ENCODE assay signal across 12 cellular contexts in genomic region chr10:12960431-12960898, GRCh38. TPM values are rescaled to one million over a fixed set of nuclear protein-coding genes. Genes with fewer than 3 reads are reported as not detected.
A peak's percentile ranks its signal among the peaks of the same experiment; 100 is the strongest.
DNase-seq lines count a peak whose midpoint lies in the region; ATAC-seq and TF ChIP-seq lines count a peak whose summit lies in the region.
"Had no signal": no experiment of that assay in that cellular context is flagged by ENCODE, and none has a peak within 500 bp of the region (broad histone marks: within the 10 kb centered on the region; RNA-seq: fewer than 3 reads in every experiment).

No MANE protein-coding gene starts in this region.

- H3K4me1 ChIP-seq in esophagus (ENCODE audit: control insufficient read depth in 2 of 2, insufficient read depth in 2 of 2, low read length in 1 of 2): peaks cover 0 to 6% of the 10 kb centered on the region in 2 donors
- H3K4me1 ChIP-seq in right lobe of liver: peaks cover 0 to 11% (median 4%) of the 10 kb centered on the region in 4 donors
- H3K4me1 ChIP-seq in skeletal muscle satellite cell (ENCODE audit: control insufficient read depth, insufficient read depth, low read length): peaks cover 9% of the 10 kb centered on the region

- H3K9ac ChIP-seq in skeletal muscle satellite cell (ENCODE audit: low read depth, low read length): no peak overlapping the region

- H3K4me3 ChIP-seq in esophagus (ENCODE audit: low read depth in 1 of 2, low read length in 2 of 2) (peak overlapping the region; percentile 2 to 6), right lobe of liver (no peak overlapping the region), skeletal muscle satellite cell (ENCODE audit: low read length) (peak overlapping the region; percentile 23)

- no peaks in the 10 kb centered on the region for H3K9me3 Mint-ChIP-seq in activated T-helper 2 cell treated with anti-CD3 and anti-CD28 coated beads, Interferon-gamma antibody, Interleukin-2, Interleukin-4, amounts not matched to agents 10 μg/mL and 5 μg/mL and 100 μg/mL, durations not matched to agents 14 hours and 24 hours and 36 hours

- H3K27me3 Mint-ChIP-seq in activated T-helper 2 cell treated with anti-CD3 and anti-CD28 coated beads, Interferon-gamma antibody, Interleukin-2, Interleukin-4, amounts not matched to agents 10 μg/mL and 5 μg/mL and 100 μg/mL, durations not matched to agents 14 hours and 24 hours and 36 hours (ENCODE audit: low read depth): no peaks in the 10 kb centered on the region

- DNase-seq in LHCN-M2 (ENCODE audit: low read depth) (peak; percentile 67), right lobe of liver (peak; percentile 38 to 85 (median 85)), SIG-M5 treated with dmso at 0.1 percent for 504 hours (lab: John Stamatoyannopoulos, UW; ENCODE audit: unreplicated experiment) (no peak), MV-4-11 (lab: John Stamatoyannopoulos, UW) (no peak)
- DNase-seq in activated T-helper 2 cell treated with anti-CD3 and anti-CD28 coated beads, Interferon-gamma antibody, Interleukin-2, Interleukin-4, amounts not matched to agents 10 μg/mL and 5 μg/mL and 100 μg/mL, durations not matched to agents 14 hours and 24 hours and 36 hours (ENCODE audit: low spot score): no peak
- no peak for DNase-seq in stimulated activated CD4-positive, alpha-beta T cell treated with anti-CD3 and anti-CD28 coated beads, Interleukin-4, amount 100 ng/mL, for 4 hours
- DNase-seq: brain microvascular endothelial cell, Calu3, NCI-H1092 treated with DMSO at 0.1 percent for 48 hours, OCI-M1 had no signal

- peak overlapping the region; percentile 58 to 74 for H3K27ac ChIP-seq in esophagus (ENCODE audit: low read depth in 2 of 2, low read length in 1 of 2)
- H3K27ac ChIP-seq in right lobe of liver: no peak overlapping the region
- H3K27ac ChIP-seq: brain microvascular endothelial cell had no signal

- H3K9me3 ChIP-seq in esophagus (ENCODE audit: control insufficient read depth in 2 of 2, insufficient read depth in 1 of 2, low read depth in 1 of 2, low read length in 1 of 2) (no peaks in the 10 kb centered on the region), right lobe of liver (no peaks in the 10 kb centered on the region), skeletal muscle satellite cell (replicated peaks; ENCODE audit: low read length) (no peaks in the 10 kb centered on the region)

- H3K36me3 ChIP-seq in esophagus (ENCODE audit: control insufficient read depth in 2 of 2, insufficient read depth in 2 of 2, low read length in 1 of 2): no peaks in the 10 kb centered on the region
- no peaks in the 10 kb centered on the region for H3K36me3 ChIP-seq in right lobe of liver
- no peaks in the 10 kb centered on the region for H3K36me3 ChIP-seq in skeletal muscle satellite cell (ENCODE audit: insufficient read depth, low read length)
- H3K36me3 ChIP-seq: brain microvascular endothelial cell had no signal

- H3K4me3 Mint-ChIP-seq in activated T-helper 2 cell treated with anti-CD3 and anti-CD28 coated beads, Interferon-gamma antibody, Interleukin-2, Interleukin-4, amounts not matched to agents 10 μg/mL and 5 μg/mL and 100 μg/mL, durations not matched to agents 14 hours and 24 hours and 36 hours (ENCODE audit: low read depth): no peak overlapping the region

- no peaks in the 10 kb centered on the region for H3K4me1 Mint-ChIP-seq in activated T-helper 2 cell treated with anti-CD3 and anti-CD28 coated beads, Interferon-gamma antibody, Interleukin-2, Interleukin-4, amounts not matched to agents 10 μg/mL and 5 μg/mL and 100 μg/mL, durations not matched to agents 14 hours and 24 hours and 36 hours (ENCODE audit: low read depth)

- ATAC-seq in right lobe of liver: peak; percentile 81 to 94 (median 91)

- H3K4me2 ChIP-seq in skeletal muscle satellite cell (ENCODE audit: low read length): peak overlapping the region; percentile 19

- 26 to 32% methylated on average over 13 of the region's 13 CpGs for WGBS in esophagus, 2 donors
- 10% methylated on average over 4 of the region's 13 CpGs for WGBS in right lobe of liver (ENCODE audit: insufficient coverage, low coverage, low lambda C conversion rate, missing lambda C conversion rate)

- intact Hi-C loops in right lobe of liver (cut with DNase I): no loop called here
- intact Hi-C loops in activated T-helper 2 cell treated with anti-CD3 and anti-CD28 coated beads, Interferon-gamma antibody, Interleukin-2, Interleukin-4, amounts not matched to agents 10 μg/mL and 5 μg/mL and 100 μg/mL, durations not matched to agents 14 hours and 24 hours and 36 hours (cut with micrococcal nuclease): no loop called here

- H3K27me3 ChIP-seq in esophagus (ENCODE audit: control insufficient read depth in 1 of 2, insufficient read depth in 2 of 2, low read length in 2 of 2) (no peaks in the 10 kb centered on the region), right lobe of liver (no peaks in the 10 kb centered on the region), skeletal muscle satellite cell (ENCODE audit: control insufficient read depth, insufficient read depth, low read length) (peaks cover 6% of the 10 kb centered on the region)
- H3K27me3 ChIP-seq: brain microvascular endothelial cell had no signal

- no peaks in the 10 kb centered on the region for H3K36me3 Mint-ChIP-seq in activated T-helper 2 cell treated with anti-CD3 and anti-CD28 coated beads, Interferon-gamma antibody, Interleukin-2, Interleukin-4, amounts not matched to agents 10 μg/mL and 5 μg/mL and 100 μg/mL, durations not matched to agents 14 hours and 24 hours and 36 hours (ENCODE audit: low read depth)

- no peak for TF ChIP-seq CTCF in right lobe of liver (IDR thresholded peaks at IDR 0.05)

- no peak for TF ChIP-seq POLR2A in right lobe of liver (IDR thresholded peaks at IDR 0.05)

- H3K27ac Mint-ChIP-seq in activated T-helper 2 cell treated with anti-CD3 and anti-CD28 coated beads, Interferon-gamma antibody, Interleukin-2, Interleukin-4, amounts not matched to agents 10 μg/mL and 5 μg/mL and 100 μg/mL, durations not matched to agents 14 hours and 24 hours and 36 hours: no peak overlapping the region

RNA-seq across cellular contexts. Expression of gene CCDC3, which starts 41.0 kb away (rescaled TPM):
- 3.2 and 4.0 TPM in 2 replicates for total RNA-seq in LHCN-M2 (2014; rRNA removed)
- polyA plus RNA-seq in LHCN-M2 (2012): 6.2 TPM
- 10 to 100 TPM in 1 of 2 donors, 1 to 10 TPM in 1; 3.2 to 24.3 TPM for polyA plus RNA-seq in esophagus
- total RNA-seq in right lobe of liver: 10 to 100 TPM in 1 of 6 experiments, 1 to 10 TPM in 5; 3.6 to 10.2 (median 5.8) TPM
- total RNA-seq in skeletal muscle satellite cell (2012; rRNA removed): 0.25 and 2.4 TPM in 2 replicates
- 0.09 and 0.11 TPM in 2 replicates for total RNA-seq in activated T-helper 2 cell treated with anti-CD3 and anti-CD28 coated beads, Interferon-gamma antibody, Interleukin-2, Interleukin-4, amounts not matched to agents 10 μg/mL and 5 μg/mL and 100 μg/mL, durations not matched to agents 14 hours and 24 hours and 36 hours
- total RNA-seq: Calu3 had no signal

Comparison
In these comparisons a context has a peak if more than half of its experiments do, and no peak if none do; other contexts are left out.
1. DNase-seq: peak in LHCN-M2 (single experiment) and right lobe of liver (3 of 3); none in SIG-M5 treated with dmso at 0.1 percent for 504 hours (single experiment), activated T-helper 2 cell treated with anti-CD3 and anti-CD28 coated beads, Interferon-gamma antibody, Interleukin-2, Interleukin-4, amounts not matched to agents 10 μg/mL and 5 μg/mL and 100 μg/mL, durations not matched to agents 14 hours and 24 hours and 36 hours (single experiment), MV-4-11 (single experiment) and stimulated activated CD4-positive, alpha-beta T cell treated with anti-CD3 and anti-CD28 coated beads, Interleukin-4, amount 100 ng/mL, for 4 hours (0 of 2).
2. H3K27ac ChIP-seq: peak in esophagus (2 of 2); none in right lobe of liver (0 of 3).
3. H3K4me3 ChIP-seq: peak in esophagus (2 of 2) and skeletal muscle satellite cell (single experiment); none in right lobe of liver (0 of 3).